ENCODE assay signal across 30 cellular contexts in genomic region chr2:165312999-165313398, GRCh38.
"Had no signal": no experiment of that assay in that cellular context is flagged by ENCODE, and none has a peak within 500 bp of the region (broad histone marks: within the 10 kb centered on the region; RNA-seq: fewer than 3 reads in every experiment).

No MANE protein-coding gene starts in this region.

- DNase-seq: Karpas-422, KBM-7, MM.1S, MV-4-11, NCI-H1092, NCI-H1105, NCI-H1417 treated with DMSO at 0.1 percent for 48 hours, NCI-H1436 treated with DMSO at 0.1 percent for 48 hours, NCI-H1694 treated with DMSO at 0.1 percent for 48 hours, NCI-H187 treated with DMSO at 0.1 percent for 48 hours, NCI-H2029, NCI-H2081, NCI-H2171 treated with DMSO at 0.1 percent for 48 hours, NCI-H2227 treated with DMSO at 0.1 percent for 48 hours, NCI-H345, NCI-H446, NCI-H524, NCI-H526, NCI-H69, NCI-H748 treated with DMSO at 0.1 percent for 48 hours, PC-9, SHP77, SIG-M5, SJCRH30 had no signal

- ATAC-seq: Panc1, Right ventricle myocardium inferior, SK-N-SH treated with all-trans-retinoic acid at 6 μM for 48 hours had no signal

- H3K4me3 ChIP-seq: PC-9, SJCRH30, SK-N-MC had no signal

- H3K9ac ChIP-seq: KMS-11 had no signal

- H2AFZ ChIP-seq: PC-9 had no signal

- H3K27me3 ChIP-seq: SJCRH30 had no signal

- H3K9me3 ChIP-seq: SJCRH30 had no signal

- H3K4me2 ChIP-seq: KMS-11, PC-9 had no signal

- H3K4me1 ChIP-seq: SJCRH30 had no signal

- H3K27ac ChIP-seq: KMS-11, PC-9, RWPE1, SJCRH30, SK-N-MC had no signal

- H3K36me3 ChIP-seq: SJCRH30 had no signal
